In the genomic region with DNA sequence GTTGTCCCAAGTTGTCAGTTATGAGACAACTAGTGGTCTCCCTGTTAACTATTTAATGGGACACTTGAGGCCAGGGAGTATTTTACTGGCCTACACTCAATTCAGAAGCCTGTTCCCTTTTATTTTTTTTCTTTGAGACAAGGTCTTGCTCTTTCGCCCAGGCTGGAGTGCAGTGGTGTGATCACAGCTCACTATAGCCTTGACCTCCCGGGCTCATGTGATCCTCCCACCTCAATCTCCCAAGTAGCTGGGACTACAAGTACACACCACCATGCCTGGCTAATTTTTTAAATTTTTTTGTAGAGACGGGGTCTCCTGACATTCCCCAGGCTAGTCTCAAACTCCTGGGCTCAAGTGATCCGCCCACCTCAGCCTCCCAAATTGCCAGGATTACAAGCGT, we compare ENCODE assay signal across 4 cellular contexts. TPM values are rescaled to one million over a fixed set of nuclear protein-coding genes. Genes with fewer than 3 reads are reported as not detected.
"Had no signal": no experiment of that assay in that cellular context is flagged by ENCODE, and none has a peak within 500 bp of the region (broad histone marks: within the 10 kb centered on the region; RNA-seq: fewer than 3 reads in every experiment).

No MANE protein-coding gene starts in this region.

RNA-seq across cellular contexts. Expression of a gene that starts 27.5 kb away (rescaled TPM):
- total RNA-seq: activated B cell treated with CpG ODN at 0.5 μM for 24 hours; activated CD8-positive, alpha-beta memory T cell treated with anti-CD3 and anti-CD28 coated beads for 36 hours; activated CD8-positive, alpha-beta memory T cell treated with anti-CD3 and anti-CD28 coated beads, Interleukin-2, amount 10 ng/mL, durations not matched to agents 7 days and 5 days; activated CD8-positive, alpha-beta T cell treated with anti-CD3 and anti-CD28 coated beads for 36 hours had no signal
